In genomic region chr11:27528711-27529110, GRCh38 we compare ENCODE assay signal across 18 cellular contexts.
"Had no signal": no experiment of that assay in that cellular context is flagged by ENCODE, and none has a peak within 500 bp of the region (broad histone marks: within the 10 kb centered on the region; RNA-seq: fewer than 3 reads in every experiment).

No MANE protein-coding gene starts in this region.

- H3K4me3 ChIP-seq: body of pancreas, esophagus squamous epithelium, lung, prostate gland, spleen, stomach, thoracic aorta, upper lobe of right lung had no signal

- H3K36me3 ChIP-seq: esophagus squamous epithelium, prostate gland, spleen, stomach, thoracic aorta, upper lobe of right lung had no signal

- H3K9me3 ChIP-seq: body of pancreas, esophagus squamous epithelium, prostate gland, spleen, stomach, thoracic aorta, upper lobe of right lung had no signal

- H3K4me1 ChIP-seq: body of pancreas, prostate gland, spleen, stomach, upper lobe of right lung had no signal

- DNase-seq: activated B cell treated with CpG ODN at 0.5 μM for 24 hours; activated CD4-positive, alpha-beta T cell treated with anti-CD3 and anti-CD28 coated beads, Interleukin-2, amount 10 ng/mL, durations not matched to agents 7 days and 5 days; activated CD8-positive, alpha-beta memory T cell treated with anti-CD3 and anti-CD28 coated beads for 24 hours; activated naive CD8-positive, alpha-beta T cell treated with anti-CD3 and anti-CD28 coated beads for 36 hours; amygdala; body of pancreas; cortex of kidney; effector CD4-positive, alpha-beta T cell; esophagus squamous epithelium; kidney glomerular epithelial cell; spleen; stomach; T-helper 2 cell; upper lobe of right lung had no signal

- H3K27ac ChIP-seq: body of pancreas, esophagus squamous epithelium, prostate gland, spleen, stomach, thoracic aorta, upper lobe of right lung had no signal

- ATAC-seq: body of pancreas, sciatic nerve, upper lobe of right lung had no signal
